ENCODE assay signal across 19 cellular contexts in genomic region chr16:23784811-23785447, GRCh38. TPM values are rescaled to one million over a fixed set of nuclear protein-coding genes. Genes with fewer than 3 reads are reported as not detected.
DNase-seq lines count a peak whose midpoint lies in the region; ATAC-seq and TF ChIP-seq lines count a peak whose summit lies in the region.
"Had no signal": no experiment of that assay in that cellular context is flagged by ENCODE, and none has a peak within 500 bp of the region (broad histone marks: within the 10 kb centered on the region; RNA-seq: fewer than 3 reads in every experiment).

No MANE protein-coding gene starts in this region.

- H3K9me3 ChIP-seq in endodermal cell (ENCODE audit: control insufficient read depth, low read length) = no peaks in the 10 kb centered on the region
- H3K9me3 ChIP-seq: Peyer's patch, tibial artery had no signal

- no peak overlapping the region for H3K9ac ChIP-seq in endodermal cell (ENCODE audit: extremely low read depth, low read length, poor library complexity, severe bottlenecking)

- H3K9me3 Mint-ChIP-seq in endodermal cell = peaks cover 6% of the 10 kb centered on the region
- no peaks in the 10 kb centered on the region for H3K9me3 Mint-ChIP-seq in mesothelial cell of epicardium
- H3K9me3 Mint-ChIP-seq: activated naive CD8-positive, alpha-beta T cell treated with anti-CD3 and anti-CD28 coated beads for 36 hours; naive B cell; T-cell had no signal

- peak; percentile 85 for ATAC-seq in omental fat pad (ENCODE audit: low FRiP score)
- no peak for ATAC-seq in HG02981 (IDR thresholded peaks at IDR 0.05; ENCODE audit: unreplicated experiment)
- ATAC-seq: left lobe of liver, T-cell had no signal

- H3K4me3 ChIP-seq in endodermal cell (ENCODE audit: low read length) = no peak overlapping the region
- H3K4me3 ChIP-seq: hepatocyte, Peyer's patch, tibial artery had no signal

- DNase-seq in H4 (ENCODE audit: low spot score) (peak; percentile 26), NCI-H226 (peak; percentile 41), endodermal cell (peak; percentile 60), omental fat pad (ENCODE audit: low spot score) (no peak), mesothelial cell of epicardium (ENCODE audit: low spot score in 2 of 2, unreplicated experiment in 2 of 2) (no peak), pons (ENCODE audit: low spot score) (no peak)
- DNase-seq: activated CD8-positive, alpha-beta memory T cell treated with anti-CD3 and anti-CD28 coated beads, Interleukin-2, amount 50 U/mL, for 48 hours; activated naive CD8-positive, alpha-beta T cell treated with anti-CD3 and anti-CD28 coated beads for 36 hours; Kasumi-1; naive B cell; NCI-H2029; NCI-H524; Peyer's patch; T-cell; tibial artery had no signal

- H3K27ac ChIP-seq in endodermal cell (ENCODE audit: low read depth, low read length) = no peak overlapping the region
- H3K27ac ChIP-seq: hepatocyte, Peyer's patch, tibial artery had no signal

- H3K27me3 ChIP-seq in endodermal cell (ENCODE audit: control insufficient read depth, insufficient read depth, low read length, poor library complexity, severe bottlenecking) = no peaks in the 10 kb centered on the region
- H3K27me3 ChIP-seq: Peyer's patch had no signal

- TF ChIP-seq CTCF in endodermal cell (conservative IDR thresholded peaks at IDR 0.05) = no peak
- no peak for TF ChIP-seq CTCF in omental fat pad (IDR thresholded peaks at IDR 0.05)
- TF ChIP-seq CTCF in mesothelial cell of epicardium (IDR thresholded peaks at IDR 0.05; ENCODE audit: unreplicated experiment) = no peak

- H3K27me3 Mint-ChIP-seq in endodermal cell (ENCODE audit: insufficient read depth) (no peaks in the 10 kb centered on the region), mesothelial cell of epicardium (ENCODE audit: low read depth) (peaks cover 54% of the 10 kb centered on the region)

- H3K4me1 ChIP-seq in endodermal cell (ENCODE audit: control insufficient read depth, insufficient read depth, low read length) = no peaks in the 10 kb centered on the region
- H3K4me1 ChIP-seq: tibial artery had no signal

- H3K27ac Mint-ChIP-seq in endodermal cell (no peak overlapping the region), mesothelial cell of epicardium (no peak overlapping the region)
- H3K27ac Mint-ChIP-seq: activated naive CD8-positive, alpha-beta T cell treated with anti-CD3 and anti-CD28 coated beads for 36 hours; naive B cell; T-cell had no signal

- peaks cover 38% of the 10 kb centered on the region for H3K4me1 Mint-ChIP-seq in endodermal cell
- H3K4me1 Mint-ChIP-seq in mesothelial cell of epicardium = no peaks in the 10 kb centered on the region
- H3K4me1 Mint-ChIP-seq: activated naive CD8-positive, alpha-beta T cell treated with anti-CD3 and anti-CD28 coated beads for 36 hours; T-cell had no signal

- no peak overlapping the region for H3K4me3 Mint-ChIP-seq in endodermal cell
- no peak overlapping the region for H3K4me3 Mint-ChIP-seq in mesothelial cell of epicardium
- H3K4me3 Mint-ChIP-seq: activated naive CD8-positive, alpha-beta T cell treated with anti-CD3 and anti-CD28 coated beads for 36 hours; naive B cell; T-cell had no signal

- H3K36me3 Mint-ChIP-seq in endodermal cell (ENCODE audit: low read depth) (no peaks in the 10 kb centered on the region), mesothelial cell of epicardium (no peaks in the 10 kb centered on the region)
- H3K36me3 Mint-ChIP-seq: activated naive CD8-positive, alpha-beta T cell treated with anti-CD3 and anti-CD28 coated beads for 36 hours; naive B cell; T-cell had no signal

- no peaks in the 10 kb centered on the region for H3K36me3 ChIP-seq in endodermal cell (ENCODE audit: control insufficient read depth, insufficient read depth, low read length)
- H3K36me3 ChIP-seq: Peyer's patch, tibial artery had no signal

- 75 to 94% methylated on average over 2 to 4 of the region's 4 CpGs for WGBS in endodermal cell (ENCODE audit: insufficient coverage in 1 of 2, insufficient read length in 1 of 2), 2 experiments

RNA-seq across cellular contexts. Expression of gene CHP2, which starts 30.1 kb away (rescaled TPM):
- not detected in 2 replicates for total RNA-seq in H4 (2014; rRNA removed; shearing (Covaris generic))
- total RNA-seq in endodermal cell (1 to 10 TPM in 1 of 2 donors, under 1 TPM in 1; 0.46 to 1.2 TPM), omental fat pad (not detected), mesothelial cell of epicardium (not detected in 3 replicates)
- 0.11 TPM for polyA plus RNA-seq in endodermal cell (2013, experiment 1 of 2)
- 0.12 TPM for polyA plus RNA-seq in endodermal cell (2013, experiment 2 of 2)
- total RNA-seq: activated naive CD8-positive, alpha-beta T cell treated with anti-CD3 and anti-CD28 coated beads for 36 hours; endothelial cell of umbilical vein; left lobe of liver; T-cell had no signal
- polyA plus RNA-seq: endothelial cell of umbilical vein had no signal

RNA-seq across cellular contexts. Expression of gene PRKCB, which starts 50.9 kb away (rescaled TPM):
- total RNA-seq in H4 (2014; rRNA removed; shearing (Covaris generic)) = under 0.01 TPM in 1 of 2 replicates, not detected in the other
- total RNA-seq in endodermal cell = 1 to 10 TPM in 1 of 2 donors, under 1 TPM in 1; 0.38 to 1.1 TPM
- 3.2 TPM for polyA plus RNA-seq in endodermal cell (2013, experiment 1 of 2)
- 3.1 TPM for polyA plus RNA-seq in endodermal cell (2013, experiment 2 of 2)
- total RNA-seq in omental fat pad = 10 to 100 TPM in 2 of 4 donors, 1 to 10 TPM in 2; 5.3 to 18.6 (median 11.1) TPM
- total RNA-seq in mesothelial cell of epicardium = 0.27 to 0.38 TPM (median 0.27 TPM) in 3 replicates
- total RNA-seq: endothelial cell of umbilical vein had no signal

Comparison
In these comparisons a context has a peak if more than half of its experiments do, and no peak if none do; other contexts are left out.
1. DNase-seq: peak in H4 (single experiment), NCI-H226 (single experiment) and endodermal cell (single experiment); none in omental fat pad (single experiment), mesothelial cell of epicardium (0 of 2) and pons (single experiment).